27 cellular contexts compared by ENCODE assay signal in the genomic region with DNA sequence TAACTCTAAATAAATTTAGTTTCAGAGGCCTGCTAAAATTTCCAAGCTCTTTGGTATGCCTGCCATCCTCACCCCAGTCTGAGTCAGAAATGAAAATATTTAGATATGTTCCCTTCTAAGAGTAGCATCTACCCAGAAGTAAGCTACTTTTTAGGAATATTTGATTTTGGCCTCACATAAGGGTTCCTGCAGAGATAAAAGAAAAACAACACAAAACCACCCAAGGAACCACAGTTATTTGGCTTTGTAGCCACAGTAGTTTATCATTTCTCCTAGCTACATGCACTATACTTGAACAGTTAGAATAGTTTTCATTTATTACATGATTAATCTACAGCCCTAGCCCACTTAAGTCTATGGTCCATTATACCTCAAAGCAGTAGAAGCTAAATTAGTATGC.
"Had no signal": no experiment of that assay in that cellular context is flagged by ENCODE, and none has a peak within 500 bp of the region (broad histone marks: within the 10 kb centered on the region; RNA-seq: fewer than 3 reads in every experiment).

No MANE protein-coding gene starts in this region.

- DNase-seq: activated CD4-positive, alpha-beta T cell treated with anti-CD3 and anti-CD28 coated beads for 36 hours; activated CD4-positive, CD25-positive, alpha-beta regulatory T cell; activated CD8-positive, alpha-beta memory T cell treated with anti-CD3 and anti-CD28 coated beads, Interleukin-2, amount 10 ng/mL, durations not matched to agents 7 days and 5 days; activated CD8-positive, alpha-beta T cell treated with anti-CD3 and anti-CD28 coated beads, Interleukin-2, amount 10 ng/mL, durations not matched to agents 7 days and 5 days; activated T-cell treated with anti-CD3 and anti-CD28 coated beads, Interleukin-2, amount 50 U/mL, for 48 hours; anterior cingulate cortex; caudate nucleus; endodermal cell; foreskin keratinocyte; heart left ventricle; hypothalamus; immature natural killer cell; kidney; left colon; mammary epithelial cell; naive B cell; nephron progenitor cell; sigmoid colon; stimulated activated CD4-positive, alpha-beta T cell treated with anti-CD3 and anti-CD28 coated beads, Interleukin-1b, Interleukin-23, amount 100 ng/mL, for 48 hours; stimulated activated CD4-positive, alpha-beta T cell treated with anti-CD3 and anti-CD28 coated beads, Interleukin-4, amount 100 ng/mL, for 4 hours; stimulated activated CD8-positive, alpha-beta memory T cell treated with anti-CD3 and anti-CD28 coated beads, Interleukin-4, amount 100 ng/mL, for 48 hours; stimulated activated naive CD8-positive, alpha-beta T cell treated with anti-CD3 and anti-CD28 coated beads, Interleukin-15, amount 100 ng/mL, for 72 hours; thyroid gland; upper lobe of right lung had no signal

- H3K27ac ChIP-seq: foreskin keratinocyte, heart left ventricle, neutrophil, prostate gland, sigmoid colon, thyroid gland, upper lobe of right lung had no signal

- H3K4me3 ChIP-seq: heart left ventricle, prostate gland, sigmoid colon, smooth muscle cell, thyroid gland, upper lobe of right lung had no signal

- H3K9me3 ChIP-seq: neutrophil, prostate gland, thyroid gland, upper lobe of right lung had no signal

- H3K4me2 ChIP-seq: smooth muscle cell had no signal

- H3K36me3 ChIP-seq: heart left ventricle, neutrophil, prostate gland, sigmoid colon, thyroid gland, upper lobe of right lung had no signal

- H3K4me1 ChIP-seq: foreskin keratinocyte, heart left ventricle, prostate gland, sigmoid colon, thyroid gland, upper lobe of right lung had no signal
